In the genomic region with DNA sequence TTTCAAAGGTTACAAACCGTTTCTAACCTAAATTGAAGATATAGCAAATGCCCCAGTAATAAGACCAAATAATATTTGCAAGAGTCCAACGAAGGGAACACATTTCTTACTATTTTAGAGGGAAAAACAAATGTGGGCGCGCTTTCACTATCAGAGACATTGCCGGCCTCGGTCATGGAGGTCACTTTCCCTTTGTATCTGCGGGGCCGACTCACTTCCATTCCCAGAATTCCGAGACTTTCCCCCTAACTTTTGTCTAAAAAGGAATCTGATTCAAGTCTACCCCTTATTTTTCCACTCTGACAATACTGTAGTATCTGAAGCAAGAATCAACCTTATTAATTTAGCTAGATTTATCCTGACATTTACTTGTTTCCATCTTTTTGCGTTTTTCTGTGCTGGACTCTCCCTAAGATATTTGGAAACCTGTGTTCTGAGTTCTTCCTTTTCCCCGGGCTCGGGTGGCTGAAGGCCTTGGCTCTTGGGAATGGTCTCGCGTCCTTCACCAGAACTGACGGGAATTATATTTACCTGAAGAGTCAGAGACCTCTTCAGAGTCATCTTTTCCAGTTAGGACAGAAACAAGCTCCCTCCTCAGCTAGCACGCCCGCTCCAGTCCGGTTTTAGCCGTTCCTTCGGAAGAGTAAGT, we compare ENCODE assay signal across 11 cellular contexts.
DNase-seq lines count a peak whose midpoint lies in the region; ATAC-seq and TF ChIP-seq lines count a peak whose summit lies in the region.
"Had no signal": no experiment of that assay in that cellular context is flagged by ENCODE, and none has a peak within 500 bp of the region (broad histone marks: within the 10 kb centered on the region; RNA-seq: fewer than 3 reads in every experiment).

No MANE protein-coding gene starts in this region.

- H3K36me3 Mint-ChIP-seq in activated T-cell treated with anti-CD3 and anti-CD28 coated beads, Interleukin-2, amount 50 U/mL, for 24 hours (ENCODE audit: low read depth) = no peaks in the 10 kb centered on the region
- H3K36me3 Mint-ChIP-seq in activated CD8-positive, alpha-beta T cell treated with anti-CD3 and anti-CD28 coated beads for 36 hours (ENCODE audit: low read depth) = peaks cover 4% of the 10 kb centered on the region
- H3K36me3 Mint-ChIP-seq in stimulated activated effector memory CD8-positive, alpha-beta T cell treated with anti-CD3 and anti-CD28 coated beads, Interleukin-12 subunit alpha, Interleukin-12 subunit beta, amount 100 ng/mL, for 72 hours = peaks cover 25% of the 10 kb centered on the region

- peak overlapping the region; percentile 64 for H3K4me3 Mint-ChIP-seq in activated T-cell treated with anti-CD3 and anti-CD28 coated beads, Interleukin-2, amount 50 U/mL, for 24 hours
- H3K4me3 Mint-ChIP-seq in activated CD8-positive, alpha-beta T cell treated with anti-CD3 and anti-CD28 coated beads for 36 hours = peak overlapping the region; percentile 71
- H3K4me3 Mint-ChIP-seq in stimulated activated effector memory CD8-positive, alpha-beta T cell treated with anti-CD3 and anti-CD28 coated beads, Interleukin-12 subunit alpha, Interleukin-12 subunit beta, amount 100 ng/mL, for 72 hours = peak overlapping the region; percentile 44

- peaks cover 94% of the 10 kb centered on the region for H3K27me3 Mint-ChIP-seq in activated T-cell treated with anti-CD3 and anti-CD28 coated beads, Interleukin-2, amount 50 U/mL, for 24 hours
- H3K27me3 Mint-ChIP-seq in activated CD8-positive, alpha-beta T cell treated with anti-CD3 and anti-CD28 coated beads for 36 hours = peaks cover 80% of the 10 kb centered on the region

- peaks cover 15% of the 10 kb centered on the region for H3K9me3 Mint-ChIP-seq in activated T-cell treated with anti-CD3 and anti-CD28 coated beads, Interleukin-2, amount 50 U/mL, for 24 hours
- peaks cover 23% of the 10 kb centered on the region for H3K9me3 Mint-ChIP-seq in activated CD8-positive, alpha-beta T cell treated with anti-CD3 and anti-CD28 coated beads for 36 hours
- no peaks in the 10 kb centered on the region for H3K9me3 Mint-ChIP-seq in stimulated activated effector memory CD8-positive, alpha-beta T cell treated with anti-CD3 and anti-CD28 coated beads, Interleukin-12 subunit alpha, Interleukin-12 subunit beta, amount 100 ng/mL, for 72 hours

- peak overlapping the region; percentile 55 for H3K4me3 ChIP-seq in fibroblast of villous mesenchyme (ENCODE audit: low read depth, low read length)
- H3K4me3 ChIP-seq: BLaER1, ovary had no signal

- CTCF ChIA-PET in activated CD8-positive, alpha-beta T cell treated with anti-CD3 and anti-CD28 coated beads for 36 hours (lab: Charles Lee) = interaction anchor here (1.6 kb wide), 1 partner anchor 26 kb away, joined by 7 read pairs; no protein-coding TSS in a partner anchor

- TF ChIP-seq CTCF in activated CD8-positive, alpha-beta T cell treated with anti-CD3 and anti-CD28 coated beads for 36 hours (IDR thresholded peaks at IDR 0.05) = no peak
- TF ChIP-seq CTCF in fibroblast of villous mesenchyme (IDR thresholded peaks at IDR 0.05; ENCODE audit: insufficient read depth, low read depth, low read length) = no peak

- intact Hi-C loops in activated CD8-positive, alpha-beta T cell treated with anti-CD3 and anti-CD28 coated beads for 36 hours (cut with micrococcal nuclease) = loop anchor here (5.0 kb wide), 1 partner anchor 48 kb away; no protein-coding TSS in a partner anchor

- peaks cover 19% of the 10 kb centered on the region for H3K4me1 Mint-ChIP-seq in activated T-cell treated with anti-CD3 and anti-CD28 coated beads, Interleukin-2, amount 50 U/mL, for 24 hours (ENCODE audit: low read depth)
- peaks cover 15% of the 10 kb centered on the region for H3K4me1 Mint-ChIP-seq in activated CD8-positive, alpha-beta T cell treated with anti-CD3 and anti-CD28 coated beads for 36 hours (ENCODE audit: low read depth)
- H3K4me1 Mint-ChIP-seq in stimulated activated effector memory CD8-positive, alpha-beta T cell treated with anti-CD3 and anti-CD28 coated beads, Interleukin-12 subunit alpha, Interleukin-12 subunit beta, amount 100 ng/mL, for 72 hours = peaks cover 16% of the 10 kb centered on the region

- POLR2A ChIA-PET in activated CD8-positive, alpha-beta T cell treated with anti-CD3 and anti-CD28 coated beads for 36 hours (lab: Charles Lee) = interaction anchor here (0.9 kb wide), 1 partner anchor 157 kb away, joined by 4 read pairs; no protein-coding TSS in a partner anchor

- no peak for DNase-seq in activated T-cell treated with anti-CD3 and anti-CD28 coated beads, Interleukin-2, amount 50 U/mL, for 24 hours
- no peak for DNase-seq in activated T-cell treated with anti-CD3 and anti-CD28 coated beads, Interleukin-2, amount 50 U/mL, for 48 hours
- DNase-seq in activated CD8-positive, alpha-beta T cell treated with anti-CD3 and anti-CD28 coated beads for 36 hours = no peak
- DNase-seq in fibroblast of villous mesenchyme (ENCODE audit: low read depth) (peak; percentile 12), HK-2 (ENCODE audit: unreplicated experiment) (no peak)
- peak in 1 of 2 donors; percentile 33 for DNase-seq in stimulated activated effector memory CD8-positive, alpha-beta T cell treated with anti-CD3 and anti-CD28 coated beads, Interleukin-12 subunit alpha, Interleukin-12 subunit beta, amount 100 ng/mL, for 72 hours (ENCODE audit: low spot score in 2 of 2)
- DNase-seq in NK-92 treated with Interleukin-12 subunit alpha and Interleukin-12 subunit beta, amount 100 ng/mL, for 24 hours (lab: John Stamatoyannopoulos, UW) = no peak
- DNase-seq: activated gamma-delta T cell treated with Interleukin-2 at 50 U/mL for 16 hours, ovary had no signal

- no peak for ATAC-seq in activated CD8-positive, alpha-beta T cell treated with anti-CD3 and anti-CD28 coated beads for 36 hours
- no peak for ATAC-seq in stimulated activated effector memory CD8-positive, alpha-beta T cell treated with anti-CD3 and anti-CD28 coated beads, Interleukin-12 subunit alpha, Interleukin-12 subunit beta, amount 100 ng/mL, for 72 hours
- no peak for ATAC-seq in HG03520 (IDR thresholded peaks at IDR 0.05; ENCODE audit: unreplicated experiment)

- H3K27ac Mint-ChIP-seq in activated T-cell treated with anti-CD3 and anti-CD28 coated beads, Interleukin-2, amount 50 U/mL, for 24 hours = no peak overlapping the region
- no peak overlapping the region for H3K27ac Mint-ChIP-seq in activated CD8-positive, alpha-beta T cell treated with anti-CD3 and anti-CD28 coated beads for 36 hours
- peak overlapping the region; percentile 86 for H3K27ac Mint-ChIP-seq in stimulated activated effector memory CD8-positive, alpha-beta T cell treated with anti-CD3 and anti-CD28 coated beads, Interleukin-12 subunit alpha, Interleukin-12 subunit beta, amount 100 ng/mL, for 72 hours
